In the genomic region with DNA sequence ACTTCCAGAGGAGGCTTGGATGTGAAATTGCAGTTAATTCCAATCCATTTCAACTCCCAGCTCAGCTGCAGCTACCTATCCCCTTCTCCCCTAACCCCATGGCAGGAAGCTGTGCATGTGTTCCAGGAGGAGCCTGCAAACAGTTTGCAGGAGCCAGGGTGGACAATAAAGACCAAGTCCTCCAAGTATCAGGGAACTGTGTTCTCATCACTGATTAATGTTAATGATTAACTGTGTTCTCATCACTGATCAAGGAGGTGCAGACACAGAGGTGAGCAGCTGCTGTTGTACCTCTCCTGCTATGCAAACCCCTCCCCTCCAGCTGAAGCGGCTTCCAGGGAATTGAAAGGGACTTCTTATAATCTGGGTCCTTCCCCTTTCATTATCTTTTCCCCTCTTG, we compare ENCODE assay signal across 19 cellular contexts. TPM values are rescaled to one million over a fixed set of nuclear protein-coding genes. Genes with fewer than 3 reads are reported as not detected.
DNase-seq lines count a peak whose midpoint lies in the region; ATAC-seq, FAIRE-seq and TF ChIP-seq lines count a peak whose summit lies in the region.
"Had no signal": no experiment of that assay in that cellular context is flagged by ENCODE, and none has a peak within 500 bp of the region (broad histone marks: within the 10 kb centered on the region; RNA-seq: fewer than 3 reads in every experiment).

No MANE protein-coding gene starts in this region.

- H3K4me1 ChIP-seq in pancreas (no peaks in the 10 kb centered on the region), suprapubic skin (no peaks in the 10 kb centered on the region)

- no peaks in the 10 kb centered on the region for H3K9me3 Mint-ChIP-seq in HFFc6
- H3K9me3 Mint-ChIP-seq: CD8-positive, alpha-beta memory T cell had no signal

- H3K27ac ChIP-seq in VCaP (peak overlapping the region; percentile 30; the same call in 1 of the 2 replicates), pancreas (no peak overlapping the region), suprapubic skin (no peak overlapping the region)
- H3K27ac ChIP-seq: Peyer's patch had no signal

- 76 to 81% methylated on average over 1 of the region's 1 CpG for WGBS in pancreas, 2 donors
- 94% methylated on average over 1 of the region's 1 CpG for WGBS in suprapubic skin

- H3K36me3 ChIP-seq in pancreas (no peaks in the 10 kb centered on the region), suprapubic skin (no peaks in the 10 kb centered on the region)

- H3K36me3 Mint-ChIP-seq in HFFc6 (ENCODE audit: low read depth), result peaks cover 15% of the 10 kb centered on the region

- intact Hi-C loops in pancreas (cut with DNase I), result no loop called here

- peak in 3 of 4 donors; percentile 65 to 84 (median 83) for ATAC-seq in pancreas

- no peak overlapping the region for H3K4me3 ChIP-seq in pancreas
- no peak overlapping the region for H3K4me3 ChIP-seq in suprapubic skin
- H3K4me3 ChIP-seq: MG63, Peyer's patch had no signal

- H3K9me3 ChIP-seq in pancreas (no peaks in the 10 kb centered on the region), suprapubic skin (no peaks in the 10 kb centered on the region)
- H3K9me3 ChIP-seq: MG63, Peyer's patch had no signal

- H3K27me3 ChIP-seq in pancreas, result no peaks in the 10 kb centered on the region
- H3K27me3 ChIP-seq in suprapubic skin, result no peaks in the 10 kb centered on the region
- H3K27me3 ChIP-seq: MG63, Peyer's patch had no signal

- no peak for FAIRE-seq in pancreas (lab: Jason Lieb, UNC)

- peaks cover 6% of the 10 kb centered on the region for H3K4me1 Mint-ChIP-seq in HFFc6 (ENCODE audit: low read depth)

- H3K27ac Mint-ChIP-seq in HFFc6, result no peak overlapping the region

- peak; percentile 96 for DNase-seq in DMS53 (lab: John Stamatoyannopoulos, UW)
- DNase-seq in left kidney (ENCODE audit: low read depth, low spot score), result peak; percentile 59
- DNase-seq in pancreas, result no peak
- DNase-seq in suprapubic skin (ENCODE audit: low spot score in 2 of 2), result no peak
- no peak for DNase-seq in HFFc6
- no peak for DNase-seq in stimulated activated CD4-positive, alpha-beta T cell treated with anti-CD3 and anti-CD28 coated beads, Interleukin-15, amount 100 ng/mL, for 24 hours
- DNase-seq: CD8-positive, alpha-beta memory T cell; DMS153; H7; MG63; NCI-H1105; NCI-H187 treated with DMSO at 0.1 percent for 48 hours; NCI-H2171 treated with DMSO at 0.1 percent for 48 hours; Peyer's patch; SHP77 had no signal

- TF ChIP-seq EP300 in suprapubic skin (IDR thresholded peaks at IDR 0.05), result no peak

- no peak overlapping the region for H3K4me3 Mint-ChIP-seq in HFFc6
- H3K4me3 Mint-ChIP-seq: CD8-positive, alpha-beta memory T cell had no signal

- TF ChIP-seq POLR2A in suprapubic skin (IDR thresholded peaks at IDR 0.05), result no peak

- peaks cover 2% of the 10 kb centered on the region for H3K27me3 Mint-ChIP-seq in HFFc6 (ENCODE audit: insufficient read depth)
- H3K27me3 Mint-ChIP-seq: CD8-positive, alpha-beta memory T cell had no signal

- no peak for TF ChIP-seq CTCF in VCaP (conservative IDR thresholded peaks at IDR 0.05)
- TF ChIP-seq CTCF in pancreas (IDR thresholded peaks at IDR 0.05), result no peak
- no peak for TF ChIP-seq CTCF in suprapubic skin (IDR thresholded peaks at IDR 0.05)
- TF ChIP-seq CTCF in HFFc6 (IDR thresholded peaks at IDR 0.05), result no peak

RNA-seq across cellular contexts. Expression of a gene that starts 19.2 kb away (rescaled TPM):
- total RNA-seq in pancreas (not detected), suprapubic skin (under 1 TPM in 3 of 4 donors, not detected in 1; 0.38 to 0.98 (median 0.44) TPM)
- polyA plus RNA-seq in pancreas, result under 1 TPM in 1 of 2 donors, not detected in 1; 0.04 TPM
- total RNA-seq in HFFc6 (2021; fragmentation: NEBNext Ultra II Directional; extraction: Animal tissue kit (Norgen Biotek cat#: 25700)), result not detected
- total RNA-seq: CD8-positive, alpha-beta memory T cell; NCI-H460; Peyer's patch had no signal
- polyA plus RNA-seq: AG04450; BJ; CD8-positive, alpha-beta memory T cell had no signal

RNA-seq across cellular contexts. Expression of a gene that starts 38.6 kb away (rescaled TPM):
- total RNA-seq in pancreas (100 to 1,000 TPM in 5 of 6 donors, 10 to 100 TPM in 1; 97.4 to 240 (median 207) TPM), suprapubic skin (100 to 1,000 TPM; 327 to 396 (median 357) TPM)
- 100 to 1,000 TPM; 164 to 193 TPM for polyA plus RNA-seq in pancreas
- 100 to 1,000 TPM; 736 to 879 (median 836) TPM for total RNA-seq in HFFc6 (2021; fragmentation: NEBNext Ultra II Directional; extraction: Animal tissue kit (Norgen Biotek cat#: 25700))

RNA-seq across cellular contexts. Expression of a gene that starts 46.0 kb away (rescaled TPM):
- total RNA-seq in pancreas, result 10 to 100 TPM in 4 of 6 donors, 1 to 10 TPM in 2; 6.8 to 26.2 (median 11.8) TPM
- 10 to 100 TPM; 27.0 to 37.0 TPM for polyA plus RNA-seq in pancreas
- total RNA-seq in suprapubic skin, result 10 to 100 TPM; 12.5 to 19.8 (median 16.1) TPM
- total RNA-seq in HFFc6 (2021; fragmentation: NEBNext Ultra II Directional; extraction: Animal tissue kit (Norgen Biotek cat#: 25700)), result 100 to 1,000 TPM; 115 to 169 (median 126) TPM

RNA-seq across cellular contexts. Expression of a gene that starts 46.2 kb away (rescaled TPM):
- total RNA-seq in pancreas, result 1 to 10 TPM; 1.6 to 3.5 (median 2.8) TPM
- 1 to 10 TPM; 2.4 to 2.5 TPM for polyA plus RNA-seq in pancreas
- 1 to 10 TPM; 2.2 to 7.6 (median 3.1) TPM for total RNA-seq in suprapubic skin
- 1 to 10 TPM; 4.9 to 8.8 (median 6.0) TPM for total RNA-seq in HFFc6 (2021; fragmentation: NEBNext Ultra II Directional; extraction: Animal tissue kit (Norgen Biotek cat#: 25700))

Comparison
In these comparisons a context has a peak if more than half of its experiments do, and no peak if none do; other contexts are left out.
1. DNase-seq: peak in DMS53 (single experiment) and left kidney (single experiment); none in pancreas (0 of 6), suprapubic skin (0 of 2), HFFc6 (single experiment) and stimulated activated CD4-positive, alpha-beta T cell treated with anti-CD3 and anti-CD28 coated beads, Interleukin-15, amount 100 ng/mL, for 24 hours (single experiment).
2. RNA of a gene that starts 46.0 kb away (total RNA-seq): 115 to 169 TPM in HFFc6; 12.5 to 19.8 TPM in suprapubic skin and 6.8 to 26.2 TPM in pancreas; every median in the first group is over 4 times any median in the second.